In genomic region chr14:81437226-81437625, GRCh38 we compare ENCODE assay signal across 10 cellular contexts. TPM values are rescaled to one million over a fixed set of nuclear protein-coding genes. Genes with fewer than 3 reads are reported as not detected.
DNase-seq lines count a peak whose midpoint lies in the region; ATAC-seq and TF ChIP-seq lines count a peak whose summit lies in the region.
"Had no signal": no experiment of that assay in that cellular context is flagged by ENCODE, and none has a peak within 500 bp of the region (broad histone marks: within the 10 kb centered on the region; RNA-seq: fewer than 3 reads in every experiment).

No MANE protein-coding gene starts in this region.

- peaks cover 26% of the 10 kb centered on the region for H3K27me3 ChIP-seq in effector memory CD4-positive, alpha-beta T cell (replicated peaks; ENCODE audit: control insufficient read depth, insufficient read depth, low read length, poor library complexity, severe bottlenecking)

- peak overlapping the region; percentile 72 to 89 for H3K4me3 Mint-ChIP-seq in CD14-positive monocyte
- H3K4me3 Mint-ChIP-seq in activated CD8-positive, alpha-beta T cell treated with anti-CD3 and anti-CD28 coated beads for 36 hours, result peak overlapping the region; percentile 58

- H3K27ac Mint-ChIP-seq in CD14-positive monocyte, result no peak overlapping the region
- no peak overlapping the region for H3K27ac Mint-ChIP-seq in activated CD8-positive, alpha-beta T cell treated with anti-CD3 and anti-CD28 coated beads for 36 hours

- H3K4me1 Mint-ChIP-seq in CD14-positive monocyte, result peaks cover 14% of the 10 kb centered on the region
- H3K4me1 Mint-ChIP-seq in activated CD8-positive, alpha-beta T cell treated with anti-CD3 and anti-CD28 coated beads for 36 hours (ENCODE audit: low read depth), result peaks cover 13% of the 10 kb centered on the region

- no peak overlapping the region for H3K4me3 ChIP-seq in foreskin fibroblast (ENCODE audit: low read depth in 1 of 2, low read length in 2 of 2)
- no peak overlapping the region for H3K4me3 ChIP-seq in effector memory CD4-positive, alpha-beta T cell (ENCODE audit: insufficient read depth, low read depth, low read length, poor library complexity, severe bottlenecking)

- H3K9me3 ChIP-seq in effector memory CD4-positive, alpha-beta T cell (ENCODE audit: control insufficient read depth, low read length), result no peaks in the 10 kb centered on the region
- H3K9me3 ChIP-seq: MG63 had no signal

- POLR2A ChIA-PET in activated CD8-positive, alpha-beta T cell treated with anti-CD3 and anti-CD28 coated beads for 36 hours (lab: Charles Lee), result no interaction called here

- H3K4me1 ChIP-seq in effector memory CD4-positive, alpha-beta T cell (ENCODE audit: control insufficient read depth, insufficient read depth, low read length, poor library complexity, severe bottlenecking), result peaks cover 10% of the 10 kb centered on the region

- peaks cover 80 to 91% (median 82%) of the 10 kb centered on the region in 3 donors for H3K27me3 Mint-ChIP-seq in CD14-positive monocyte (ENCODE audit: low read depth in 3 of 3)
- H3K27me3 Mint-ChIP-seq in activated CD8-positive, alpha-beta T cell treated with anti-CD3 and anti-CD28 coated beads for 36 hours, result peaks cover 64% of the 10 kb centered on the region

- DNase-seq in CD14-positive monocyte (ENCODE audit: low spot score), result no peak
- peak; percentile 44 for DNase-seq in COLO668 (lab: John Stamatoyannopoulos, UW; ENCODE audit: unreplicated experiment)
- DNase-seq in activated CD8-positive, alpha-beta T cell treated with anti-CD3 and anti-CD28 coated beads for 36 hours, result no peak
- DNase-seq in left colon, result no peak
- no peak for DNase-seq in foreskin fibroblast
- DNase-seq in effector memory CD4-positive, alpha-beta T cell, result no peak
- DNase-seq in NCI-H1048 (lab: John Stamatoyannopoulos, UW), result no peak
- no peak for DNase-seq in sciatic nerve (ENCODE audit: low spot score)
- DNase-seq: DND-41, MG63 had no signal

- no peaks in the 10 kb centered on the region for H3K36me3 ChIP-seq in effector memory CD4-positive, alpha-beta T cell (ENCODE audit: control insufficient read depth, insufficient read depth, low read length)
- H3K36me3 ChIP-seq: MG63 had no signal

- peaks cover 0 to 13% (median 3%) of the 10 kb centered on the region in 7 donors for H3K9me3 Mint-ChIP-seq in CD14-positive monocyte
- no peaks in the 10 kb centered on the region for H3K9me3 Mint-ChIP-seq in activated CD8-positive, alpha-beta T cell treated with anti-CD3 and anti-CD28 coated beads for 36 hours

- no peak for ATAC-seq in activated CD8-positive, alpha-beta T cell treated with anti-CD3 and anti-CD28 coated beads for 36 hours
- ATAC-seq in left colon (peak; percentile 36), sciatic nerve (no peak)

- no peak overlapping the region for H3K27ac ChIP-seq in effector memory CD4-positive, alpha-beta T cell (ENCODE audit: insufficient read depth, low read length, poor library complexity, severe bottlenecking)

- TF ChIP-seq CTCF in CD14-positive monocyte (IDR thresholded peaks at IDR 0.05), result no peak
- TF ChIP-seq CTCF in activated CD8-positive, alpha-beta T cell treated with anti-CD3 and anti-CD28 coated beads for 36 hours (IDR thresholded peaks at IDR 0.05), result no peak
- no peak for TF ChIP-seq CTCF in foreskin fibroblast (IDR thresholded peaks at IDR 0.05; ENCODE audit: low read depth, low read length)

- peaks cover 3 to 17% of the 10 kb centered on the region in 2 donors for H3K36me3 Mint-ChIP-seq in CD14-positive monocyte
- no peaks in the 10 kb centered on the region for H3K36me3 Mint-ChIP-seq in activated CD8-positive, alpha-beta T cell treated with anti-CD3 and anti-CD28 coated beads for 36 hours (ENCODE audit: low read depth)

- intact Hi-C loops in CD14-positive monocyte (cut with micrococcal nuclease), result loop anchor here (10.0 kb wide), 1 partner anchor 52 kb away; no protein-coding TSS in a partner anchor
- intact Hi-C loops in activated CD8-positive, alpha-beta T cell treated with anti-CD3 and anti-CD28 coated beads for 36 hours (cut with micrococcal nuclease), result no loop called here
- intact Hi-C loops in left colon (cut with DNase I, micrococcal nuclease), result no loop called here
- intact Hi-C loops in sciatic nerve (cut with DNase I), result no loop called here

- CTCF ChIA-PET in activated CD8-positive, alpha-beta T cell treated with anti-CD3 and anti-CD28 coated beads for 36 hours (lab: Charles Lee), result no interaction called here

RNA-seq across cellular contexts. Expression of gene STON2, which starts 37.1 kb away (rescaled TPM):
- 1 to 10 TPM; 1.6 to 2.1 TPM for polyA plus RNA-seq in CD14-positive monocyte
- under 1 TPM in 1 of 2 experiments, not detected in 1; 0.58 TPM for total RNA-seq in activated CD8-positive, alpha-beta T cell treated with anti-CD3 and anti-CD28 coated beads for 36 hours
- total RNA-seq in left colon (10 to 100 TPM; 13.2 to 24.1 TPM), sciatic nerve (54.4 TPM)

Comparison
In these comparisons a context has a peak if more than half of its experiments do, and no peak if none do; other contexts are left out.
1. RNA of gene STON2, which starts 37.1 kb away (total RNA-seq): 54.4 TPM in sciatic nerve (single experiment) and 13.2 to 24.1 TPM in left colon; 0.58 TPM in activated CD8-positive, alpha-beta T cell treated with anti-CD3 and anti-CD28 coated beads for 36 hours; every median in the first group is over 4 times any median in the second.
2. intact Hi-C loops: an anchor here in CD14-positive monocyte (10.0 kb wide); none called in activated CD8-positive, alpha-beta T cell treated with anti-CD3 and anti-CD28 coated beads for 36 hours, left colon and sciatic nerve.